Comparison of ENCODE assay signal across 30 cellular contexts in genomic region chr11:124584681-124585372, GRCh38. TPM values are rescaled to one million over a fixed set of nuclear protein-coding genes. Genes with fewer than 3 reads are reported as not detected.
"Had no signal": no experiment of that assay in that cellular context is flagged by ENCODE, and none has a peak within 500 bp of the region (broad histone marks: within the 10 kb centered on the region; RNA-seq: fewer than 3 reads in every experiment).

No MANE protein-coding gene starts in this region.

- DNase-seq: activated CD4-positive, alpha-beta T cell treated with anti-CD3 and anti-CD28 coated beads for 36 hours; activated CD4-positive, alpha-beta T cell treated with anti-CD3 and anti-CD28 coated beads, Interleukin-2, amount 50 U/mL, for 1 hour; activated CD8-positive, alpha-beta memory T cell treated with anti-CD3 and anti-CD28 coated beads, Interleukin-2, amount 50 U/mL, for 48 hours; activated CD8-positive, alpha-beta T cell treated with anti-CD3 and anti-CD28 coated beads for 36 hours; activated effector memory CD4-positive, alpha-beta T cell treated with Interleukin-2 at 50 U/mL for 16 hours; activated naive CD4-positive, alpha-beta T cell; activated T-cell treated with anti-CD3 and anti-CD28 coated beads, Interleukin-2, amount 50 U/mL, for 1 hour; aorta; caudate nucleus; Kasumi-1; KBM-7; NCI-H1048; NCI-H1930; NCI-H2107; NCI-H2171 treated with DMSO at 0.1 percent for 48 hours; NCI-H226; NCI-H526; NCI-H774; SIG-M5; T-cell; T-helper 2 cell; T1000 had no signal

- H3K27ac ChIP-seq: breast epithelium, VCaP had no signal

- H3K4me1 ChIP-seq: breast epithelium had no signal

- ATAC-seq: activated CD4-positive, alpha-beta T cell treated with anti-CD3 and anti-CD28 coated beads for 36 hours; activated CD8-positive, alpha-beta T cell treated with anti-CD3 and anti-CD28 coated beads for 36 hours; T-cell had no signal

- H3K4me3 ChIP-seq: breast epithelium had no signal

- H3K4me1 Mint-ChIP-seq: activated CD4-positive, alpha-beta T cell treated with anti-CD3 and anti-CD28 coated beads for 36 hours; activated naive CD4-positive, alpha-beta T cell treated with anti-CD3 and anti-CD28 coated beads, Interleukin-2, amount 50 U/mL, for 24 hours; T-cell had no signal

- H3K9me3 ChIP-seq: breast epithelium had no signal

- H3K4me3 Mint-ChIP-seq: activated CD4-positive, alpha-beta T cell treated with anti-CD3 and anti-CD28 coated beads for 36 hours; activated CD8-positive, alpha-beta T cell treated with anti-CD3 and anti-CD28 coated beads for 36 hours; activated naive CD4-positive, alpha-beta T cell treated with anti-CD3 and anti-CD28 coated beads, Interleukin-2, amount 50 U/mL, for 24 hours; activated T-helper 1 cell treated with anti-CD3 and anti-CD28 coated beads, Interleukin-12 subunit alpha, Interleukin-12 subunit beta, Interleukin-2, Interleukin-4 antibody, amounts not matched to agents 30 ng/mL and 10 ng/mL and 1 ng/mL, durations not matched to agents 14 hours and 24 hours and 36 hours; T-cell had no signal

- H3K27me3 ChIP-seq: breast epithelium had no signal

- H3K9me3 Mint-ChIP-seq: activated CD8-positive, alpha-beta T cell treated with anti-CD3 and anti-CD28 coated beads for 36 hours; activated naive CD4-positive, alpha-beta T cell treated with anti-CD3 and anti-CD28 coated beads, Interleukin-2, amount 50 U/mL, for 24 hours; activated T-helper 1 cell treated with anti-CD3 and anti-CD28 coated beads, Interleukin-12 subunit alpha, Interleukin-12 subunit beta, Interleukin-2, Interleukin-4 antibody, amounts not matched to agents 30 ng/mL and 10 ng/mL and 1 ng/mL, durations not matched to agents 14 hours and 24 hours and 36 hours; T-cell had no signal

- H3K36me3 Mint-ChIP-seq: activated naive CD4-positive, alpha-beta T cell treated with anti-CD3 and anti-CD28 coated beads, Interleukin-2, amount 50 U/mL, for 24 hours; T-cell had no signal

- H3K27ac Mint-ChIP-seq: activated CD4-positive, alpha-beta T cell treated with anti-CD3 and anti-CD28 coated beads for 36 hours; activated CD8-positive, alpha-beta T cell treated with anti-CD3 and anti-CD28 coated beads for 36 hours; activated naive CD4-positive, alpha-beta T cell treated with anti-CD3 and anti-CD28 coated beads, Interleukin-2, amount 50 U/mL, for 24 hours; activated T-helper 1 cell treated with anti-CD3 and anti-CD28 coated beads, Interleukin-12 subunit alpha, Interleukin-12 subunit beta, Interleukin-2, Interleukin-4 antibody, amounts not matched to agents 30 ng/mL and 10 ng/mL and 1 ng/mL, durations not matched to agents 14 hours and 24 hours and 36 hours; T-cell had no signal

- H3K36me3 ChIP-seq: breast epithelium had no signal

RNA-seq across cellular contexts. Expression of gene OR8A1, which starts 15.0 kb away (rescaled TPM):
- total RNA-seq: activated CD4-positive, alpha-beta T cell treated with anti-CD3 and anti-CD28 coated beads for 36 hours; activated CD8-positive, alpha-beta T cell treated with anti-CD3 and anti-CD28 coated beads for 36 hours; activated T-helper 1 cell treated with anti-CD3 and anti-CD28 coated beads, Interleukin-12 subunit alpha, Interleukin-12 subunit beta, Interleukin-2, Interleukin-4 antibody, amounts not matched to agents 30 ng/mL and 10 ng/mL and 1 ng/mL, durations not matched to agents 14 hours and 24 hours and 36 hours; aorta; breast epithelium; M059J; NCI-H460; OCI-LY7; RPMI7951; T-cell had no signal
- polyA plus RNA-seq: aorta had no signal

RNA-seq across cellular contexts. Expression of gene PANX3, which starts 26.4 kb away (rescaled TPM):
- total RNA-seq: activated CD4-positive, alpha-beta T cell treated with anti-CD3 and anti-CD28 coated beads for 36 hours; activated CD8-positive, alpha-beta T cell treated with anti-CD3 and anti-CD28 coated beads for 36 hours; activated T-helper 1 cell treated with anti-CD3 and anti-CD28 coated beads, Interleukin-12 subunit alpha, Interleukin-12 subunit beta, Interleukin-2, Interleukin-4 antibody, amounts not matched to agents 30 ng/mL and 10 ng/mL and 1 ng/mL, durations not matched to agents 14 hours and 24 hours and 36 hours; aorta; breast epithelium; M059J; NCI-H460; OCI-LY7; RPMI7951; T-cell had no signal
- polyA plus RNA-seq: aorta had no signal

RNA-seq across cellular contexts. Expression of gene OR8B12, which starts 41.4 kb away (rescaled TPM):
- total RNA-seq: activated CD4-positive, alpha-beta T cell treated with anti-CD3 and anti-CD28 coated beads for 36 hours; activated CD8-positive, alpha-beta T cell treated with anti-CD3 and anti-CD28 coated beads for 36 hours; activated T-helper 1 cell treated with anti-CD3 and anti-CD28 coated beads, Interleukin-12 subunit alpha, Interleukin-12 subunit beta, Interleukin-2, Interleukin-4 antibody, amounts not matched to agents 30 ng/mL and 10 ng/mL and 1 ng/mL, durations not matched to agents 14 hours and 24 hours and 36 hours; aorta; breast epithelium; M059J; NCI-H460; OCI-LY7; RPMI7951; T-cell had no signal
- polyA plus RNA-seq: aorta had no signal
